In genomic region chr7:51080622-51081269, GRCh38 we compare ENCODE assay signal across 16 cellular contexts.
DNase-seq lines count a peak whose midpoint lies in the region; ATAC-seq, FAIRE-seq and TF ChIP-seq lines count a peak whose summit lies in the region.
"Had no signal": no experiment of that assay in that cellular context is flagged by ENCODE, and none has a peak within 500 bp of the region (broad histone marks: within the 10 kb centered on the region; RNA-seq: fewer than 3 reads in every experiment).

No MANE protein-coding gene starts in this region.

- no peak for DNase-seq in Right ventricle myocardium inferior (ENCODE audit: missing footprints)
- no peak for DNase-seq in cardiac septum (ENCODE audit: low spot score)
- DNase-seq in substantia nigra (lab: John Stamatoyannopoulos, UW) = peak in 16 of 49 donors; percentile 9 to 53 (median 31)
- no peak for DNase-seq in urothelium cell line (ENCODE audit: low spot score)
- no peak for DNase-seq in chondrocyte (ENCODE audit: low spot score)
- DNase-seq: activated CD8-positive, alpha-beta T cell treated with anti-CD3 and anti-CD28 coated beads for 36 hours; activated naive CD8-positive, alpha-beta T cell treated with anti-CD3 and anti-CD28 coated beads for 36 hours; activated T-cell treated with anti-CD3 and anti-CD28 coated beads, Interleukin-2, amount 50 U/mL, for 48 hours; esophagus squamous epithelium; MV-4-11; NCI-H2081 treated with DMSO at 0.1 percent for 48 hours; stimulated activated CD4-positive, alpha-beta T cell treated with anti-CD3 and anti-CD28 coated beads, Interleukin-2, amount 100 ng/mL, for 24 hours had no signal

- H3K4me1 ChIP-seq in iPS-20b (ENCODE audit: insufficient read depth, low read length) = peaks cover 15% of the 10 kb centered on the region; the same call in 1 of the 2 replicates

- H3K4me3 Mint-ChIP-seq in chondrocyte (ENCODE audit: unreplicated experiment) = no peak overlapping the region
- H3K4me3 Mint-ChIP-seq: activated CD8-positive, alpha-beta T cell treated with anti-CD3 and anti-CD28 coated beads for 36 hours; activated naive CD8-positive, alpha-beta T cell treated with anti-CD3 and anti-CD28 coated beads for 36 hours had no signal

- intact Hi-C loops in Right ventricle myocardium inferior (cut with DNase I) (no loop called here), cardiac septum (cut with DNase I) (no loop called here)

- no peaks in the 10 kb centered on the region for H3K27me3 ChIP-seq in iPS-20b (ENCODE audit: insufficient read depth, low read length)
- H3K27me3 ChIP-seq: esophagus squamous epithelium had no signal

- H3K4me1 Mint-ChIP-seq in chondrocyte (ENCODE audit: low read depth) = no peaks in the 10 kb centered on the region
- H3K4me1 Mint-ChIP-seq: activated naive CD8-positive, alpha-beta T cell treated with anti-CD3 and anti-CD28 coated beads for 36 hours had no signal

- no peaks in the 10 kb centered on the region for H3K36me3 Mint-ChIP-seq in chondrocyte (ENCODE audit: low read depth)
- H3K36me3 Mint-ChIP-seq: activated naive CD8-positive, alpha-beta T cell treated with anti-CD3 and anti-CD28 coated beads for 36 hours had no signal

- H3K27me3 Mint-ChIP-seq in chondrocyte (ENCODE audit: low read depth) = peaks cover 30% of the 10 kb centered on the region
- H3K27me3 Mint-ChIP-seq: activated CD8-positive, alpha-beta T cell treated with anti-CD3 and anti-CD28 coated beads for 36 hours; activated naive CD8-positive, alpha-beta T cell treated with anti-CD3 and anti-CD28 coated beads for 36 hours had no signal

- H3K27ac Mint-ChIP-seq in chondrocyte (ENCODE audit: unreplicated experiment) = no peak overlapping the region
- H3K27ac Mint-ChIP-seq: activated CD8-positive, alpha-beta T cell treated with anti-CD3 and anti-CD28 coated beads for 36 hours; activated naive CD8-positive, alpha-beta T cell treated with anti-CD3 and anti-CD28 coated beads for 36 hours had no signal

- no peaks in the 10 kb centered on the region; the same call in 1 of the 2 replicates for H3K36me3 ChIP-seq in iPS-20b (ENCODE audit: insufficient read depth, low read depth, low read length)

- H3K9me3 ChIP-seq in iPS-20b (ENCODE audit: insufficient read depth, low read depth, low read length) = no peaks in the 10 kb centered on the region
- H3K9me3 ChIP-seq: esophagus squamous epithelium had no signal

- H3K9me3 Mint-ChIP-seq in chondrocyte (ENCODE audit: low read depth) = no peaks in the 10 kb centered on the region
- H3K9me3 Mint-ChIP-seq: activated CD8-positive, alpha-beta T cell treated with anti-CD3 and anti-CD28 coated beads for 36 hours; activated naive CD8-positive, alpha-beta T cell treated with anti-CD3 and anti-CD28 coated beads for 36 hours had no signal

- H3K9ac ChIP-seq in iPS-20b (ENCODE audit: low read depth, low read length) = peak overlapping the region; percentile 71; the same call in 1 of the 2 replicates

- FAIRE-seq in urothelium cell line (lab: Jason Lieb, UNC) = no peak

- H3K4me3 ChIP-seq in iPS-20b (ENCODE audit: low read length) = peak overlapping the region; percentile 22; the same call in 1 of the 2 replicates
- H3K4me3 ChIP-seq: esophagus squamous epithelium had no signal

- H3K27ac ChIP-seq in iPS-20b (ENCODE audit: low read length) = peak overlapping the region; percentile 24
- peak overlapping the region; percentile 23 for H3K27ac ChIP-seq in substantia nigra (ENCODE audit: low read depth, low read length, poor library complexity, severe bottlenecking)
- H3K27ac ChIP-seq: RWPE1 had no signal

- TF ChIP-seq CTCF in chondrocyte (IDR thresholded peaks at IDR 0.05) = no peak

- peak; percentile 69 for ATAC-seq in Right ventricle myocardium inferior
- ATAC-seq in esophagus mucosa = peak; percentile 17
- ATAC-seq in GM18519 (IDR thresholded peaks at IDR 0.05; ENCODE audit: low FRiP score, unreplicated experiment) = no peak
- ATAC-seq: activated CD8-positive, alpha-beta T cell treated with anti-CD3 and anti-CD28 coated beads for 36 hours had no signal
